In the genomic region with DNA sequence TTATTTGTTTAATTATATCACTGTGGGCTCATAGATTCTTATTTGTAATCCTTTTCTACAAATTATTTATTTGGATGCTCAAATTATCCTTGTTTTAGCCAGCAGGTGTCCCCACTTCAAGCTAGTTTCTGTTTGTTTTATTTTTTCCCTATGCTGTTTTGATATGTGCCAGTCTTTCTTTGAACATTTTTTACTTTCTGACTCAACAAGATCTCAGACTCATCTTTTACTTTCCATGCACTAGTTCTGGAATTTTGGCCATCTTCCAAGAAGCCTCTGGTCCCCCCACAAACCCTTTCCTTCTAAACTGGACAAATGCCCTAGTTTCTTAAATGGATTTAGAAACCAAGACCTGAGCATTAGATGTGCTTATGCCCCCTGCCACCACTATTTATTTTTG, we compare ENCODE assay signal across 9 cellular contexts. TPM values are rescaled to one million over a fixed set of nuclear protein-coding genes. Genes with fewer than 3 reads are reported as not detected.
DNase-seq lines count a peak whose midpoint lies in the region; ATAC-seq and TF ChIP-seq lines count a peak whose summit lies in the region.
"Had no signal": no experiment of that assay in that cellular context is flagged by ENCODE, and none has a peak within 500 bp of the region (broad histone marks: within the 10 kb centered on the region; RNA-seq: fewer than 3 reads in every experiment).

No MANE protein-coding gene starts in this region.

- no peaks in the 10 kb centered on the region for H4K20me1 ChIP-seq in Karpas-422 (ENCODE audit: insufficient read depth, low read depth, low read length)

- no peak overlapping the region for H3K4me3 Mint-ChIP-seq in nephron

- H3K27me3 ChIP-seq in Karpas-422 (ENCODE audit: low read length) (no peaks in the 10 kb centered on the region), brain microvascular endothelial cell (replicated peaks) (no peaks in the 10 kb centered on the region)

- no peak overlapping the region for H3K4me3 ChIP-seq in Karpas-422 (ENCODE audit: low read length)
- H3K4me3 ChIP-seq in brain microvascular endothelial cell (ENCODE audit: low read depth, low read length): no peak overlapping the region

- no peaks in the 10 kb centered on the region; the same call in 1 of the 2 replicates for H3K9me3 ChIP-seq in Karpas-422 (ENCODE audit: low read length)

- H2AFZ ChIP-seq in Karpas-422 (ENCODE audit: low read length): no peak overlapping the region

- H3K27me3 Mint-ChIP-seq in nephron (ENCODE audit: low read depth): peaks cover 8% of the 10 kb centered on the region

- no peaks in the 10 kb centered on the region for H3K4me1 Mint-ChIP-seq in nephron

- no peak overlapping the region for H3K4me2 ChIP-seq in Karpas-422 (ENCODE audit: low read depth, low read length, poor library complexity, severe bottlenecking)

- ATAC-seq in GM18868 (IDR thresholded peaks at IDR 0.05; ENCODE audit: unreplicated experiment) (no peak), GM18517 (IDR thresholded peaks at IDR 0.05; ENCODE audit: unreplicated experiment) (no peak)

- H3K9me2 ChIP-seq in Karpas-422 (replicated peaks; ENCODE audit: insufficient read depth, low read length): no peaks in the 10 kb centered on the region

- peaks cover 3% of the 10 kb centered on the region; the same call in 1 of the 2 replicates for H3K4me1 ChIP-seq in Karpas-422 (ENCODE audit: low read length)

- H3K36me3 Mint-ChIP-seq in nephron (ENCODE audit: low read depth): peaks cover 3% of the 10 kb centered on the region

- H3K27ac Mint-ChIP-seq in nephron: no peak overlapping the region

- H3K27ac ChIP-seq in Karpas-422 (ENCODE audit: low read length) (no peak overlapping the region), brain microvascular endothelial cell (no peak overlapping the region)

- peak; percentile 39 for TF ChIP-seq CTCF in brain microvascular endothelial cell (IDR thresholded peaks at IDR 0.05; ENCODE audit: low read depth, low read length, missing control alignments)
- TF ChIP-seq CTCF in nephron (IDR thresholded peaks at IDR 0.05; ENCODE audit: unreplicated experiment in 3 of 3): peak; percentile 38 to 57 (median 48)

- no peak overlapping the region for H3K9ac ChIP-seq in Karpas-422 (ENCODE audit: low read length)

- H3K79me2 ChIP-seq in Karpas-422 (ENCODE audit: low read length): no peaks in the 10 kb centered on the region

- H3K36me3 ChIP-seq in Karpas-422 (ENCODE audit: insufficient read depth, low read length) (no peaks in the 10 kb centered on the region), brain microvascular endothelial cell (replicated peaks) (no peaks in the 10 kb centered on the region)

- DNase-seq in DMS114 treated with DMSO at 0.1 percent for 48 hours (lab: John Stamatoyannopoulos, UW; ENCODE audit: unreplicated experiment): peak; percentile 47
- DNase-seq in Karpas-422: peak; percentile 67
- DNase-seq in brain microvascular endothelial cell: peak; percentile 11
- no peak for DNase-seq in COR-L47 (lab: John Stamatoyannopoulos, UW)
- no peak for DNase-seq in NK-92 treated with Interleukin-12 subunit alpha and Interleukin-12 subunit beta, amount 100 ng/mL, for 24 hours (lab: John Stamatoyannopoulos, UW)
- DNase-seq: stimulated activated CD4-positive, alpha-beta T cell treated with anti-CD3 and anti-CD28 coated beads, Interleukin-15, amount 100 ng/mL, for 24 hours had no signal

- H3K9me3 Mint-ChIP-seq in nephron: peaks cover 7% of the 10 kb centered on the region

- in situ Hi-C loops in brain microvascular endothelial cell (cut with HindIII; ENCODE audit: low pct_ligation_motif_present, low sequenced_read_pairs): no loop called here

RNA-seq across cellular contexts. Expression of a gene that starts 11.5 kb away (rescaled TPM):
- total RNA-seq in Karpas-422 (2014; rRNA removed; shearing (Covaris generic); ENCODE audit: low replicate concordance): 78.2 and 88.2 TPM in 2 replicates

RNA-seq across cellular contexts. Expression of a gene that starts 16.9 kb away (rescaled TPM):
- total RNA-seq in Karpas-422 (2014; rRNA removed; shearing (Covaris generic); ENCODE audit: low replicate concordance): 31.7 and 44.1 TPM in 2 replicates

Comparison
In these comparisons a context has a peak if more than half of its experiments do, and no peak if none do; other contexts are left out.
1. DNase-seq: peak in DMS114 treated with DMSO at 0.1 percent for 48 hours (single experiment), Karpas-422 (single experiment) and brain microvascular endothelial cell (single experiment); none in COR-L47 (single experiment) and NK-92 treated with Interleukin-12 subunit alpha and Interleukin-12 subunit beta, amount 100 ng/mL, for 24 hours (single experiment).